1 cellular context compared by ENCODE assay signal in genomic region chr7:44796504-44797328, GRCh38.
TF ChIP-seq lines count a peak whose summit lies in the region.

Gene PPIA (plus strand): TSS chr7:44796681. CDS start chr7:44796725, 44 bp downstream.

TF ChIP-seq in WTC11, 78 proteins besides CTCF, POLR2A, EP300 and RAD21 (continued from another document and continues in another):
- no peak for TF ChIP-seq ZNF263 (CRISPR knock-in tag; IDR thresholded peaks at IDR 0.05; ENCODE audit: low read depth)
- TF ChIP-seq ZNF671 (CRISPR knock-in tag; IDR thresholded peaks at IDR 0.05) = peak; percentile 96
- TF ChIP-seq AFF4 (CRISPR knock-in tag; IDR thresholded peaks at IDR 0.05; ENCODE audit: borderline replicate concordance) = 0 out of 2 replicates have a peak, but pooled peaks have one; percentile 52
- 0 out of 2 replicates have a peak, but pooled peaks have one; percentile 12 for TF ChIP-seq E2F1 (CRISPR knock-in tag; IDR thresholded peaks at IDR 0.05)
- peak; percentile 5; the same call in 1 of the 2 replicates for TF ChIP-seq ARID4B (CRISPR knock-in tag; IDR thresholded peaks at IDR 0.05; ENCODE audit: borderline replicate concordance)
- no peak for TF ChIP-seq ZSCAN18 (CRISPR knock-in tag; IDR thresholded peaks at IDR 0.05)
- peak; percentile 73 for TF ChIP-seq MAX (CRISPR knock-in tag; IDR thresholded peaks at IDR 0.05)
- 0 out of 2 replicates have a peak, but pooled peaks have one; percentile 19 for TF ChIP-seq MYBL2 (CRISPR knock-in tag; IDR thresholded peaks at IDR 0.05)
- no peak for TF ChIP-seq TCF7 (CRISPR knock-in tag; IDR thresholded peaks at IDR 0.05; ENCODE audit: low read depth)
- TF ChIP-seq ZNF416 (CRISPR knock-in tag; IDR thresholded peaks at IDR 0.05) = peak; percentile 99
- peak; percentile 86 for TF ChIP-seq PRRX2 (CRISPR knock-in tag; IDR thresholded peaks at IDR 0.05)
- TF ChIP-seq NR3C1 (CRISPR knock-in tag; conservative IDR thresholded peaks at IDR 0.05; ENCODE audit: low read depth) = no peak
- TF ChIP-seq ERG (CRISPR knock-in tag; IDR thresholded peaks at IDR 0.05) = peak; percentile 93
- TF ChIP-seq JUN (CRISPR knock-in tag; IDR thresholded peaks at IDR 0.05) = peak; percentile 76; the same call in 1 of the 2 replicates
- peak; percentile 32; the same call in 1 of the 2 replicates for TF ChIP-seq TEAD4 (CRISPR knock-in tag; IDR thresholded peaks at IDR 0.05)
- 0 out of 2 replicates have a peak, but pooled peaks have one; percentile 14 for TF ChIP-seq CREM (CRISPR knock-in tag; IDR thresholded peaks at IDR 0.05)
- TF ChIP-seq ZBTB21 (CRISPR knock-in tag; IDR thresholded peaks at IDR 0.05; ENCODE audit: borderline replicate concordance) = no peak
- peak; percentile 90 for TF ChIP-seq RELA (CRISPR knock-in tag; IDR thresholded peaks at IDR 0.05; ENCODE audit: borderline replicate concordance)
- peak; percentile 84; the same call in 1 of the 2 replicates for TF ChIP-seq ETV6 (CRISPR knock-in tag; IDR thresholded peaks at IDR 0.05)
- TF ChIP-seq FOXP4 (CRISPR knock-in tag; IDR thresholded peaks at IDR 0.05) = no peak; the same call in 1 of the 2 replicates
- peak; percentile 1; the same call in 1 of the 2 replicates for TF ChIP-seq SMAD4 (CRISPR knock-in tag; IDR thresholded peaks at IDR 0.05)
- no peak for TF ChIP-seq SOX15 (CRISPR knock-in tag; IDR thresholded peaks at IDR 0.05)
- TF ChIP-seq PREB (CRISPR knock-in tag; IDR thresholded peaks at IDR 0.05; ENCODE audit: borderline replicate concordance) = 0 out of 2 replicates have a peak, but pooled peaks have one; percentile 33
- TF ChIP-seq AR (CRISPR knock-in tag; IDR thresholded peaks at IDR 0.05) = peak; percentile 88
- TF ChIP-seq ZMAT4 (CRISPR knock-in tag; IDR thresholded peaks at IDR 0.05) = peak; percentile 30; the same call in 1 of the 2 replicates
- peak; percentile 93 for TF ChIP-seq ZNF532 (CRISPR knock-in tag; IDR thresholded peaks at IDR 0.05; ENCODE audit: borderline replicate concordance)
- TF ChIP-seq NFYB (CRISPR knock-in tag; conservative IDR thresholded peaks at IDR 0.05; ENCODE audit: low read depth) = peak; percentile 98
